In the genomic region with DNA sequence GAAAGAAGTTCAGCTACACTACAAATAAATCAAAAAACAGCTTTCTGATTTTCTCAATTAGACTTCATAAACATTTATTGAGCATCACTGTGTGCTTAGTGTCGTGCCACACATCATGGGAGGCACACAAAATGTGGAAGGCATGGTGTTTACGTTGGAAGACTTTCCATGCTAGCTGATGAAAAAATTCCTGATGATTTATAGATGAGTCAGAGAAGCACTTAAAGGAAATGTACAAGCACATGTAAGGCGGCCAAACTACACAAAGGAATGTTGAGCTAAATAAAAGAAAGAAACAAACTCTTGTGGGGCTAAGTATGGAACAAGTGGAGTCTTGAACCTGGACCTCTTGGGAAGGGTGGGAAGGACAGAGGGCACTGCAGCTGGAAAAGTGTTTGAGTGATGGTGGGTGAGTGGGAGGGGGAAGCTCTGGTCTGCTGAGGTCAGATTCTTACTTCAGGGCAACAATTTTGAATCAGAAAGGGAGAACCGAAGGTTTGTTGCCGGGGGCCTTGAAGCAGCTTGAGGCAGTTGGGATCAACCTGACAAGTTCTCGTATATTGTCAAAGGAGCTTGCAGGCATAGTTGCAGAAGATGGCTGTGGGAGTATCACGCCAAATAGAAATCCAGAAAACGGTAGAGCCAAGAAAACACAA, we compare ENCODE assay signal across 1 cellular context.
TF ChIP-seq lines count a peak whose summit lies in the region.

No MANE protein-coding gene starts in this region.

TF ChIP-seq in SK-N-SH, 30 proteins besides CTCF, POLR2A, EP300 and RAD21 (continued from another document):
- TF ChIP-seq CHD2 (IDR thresholded peaks at IDR 0.05; ENCODE audit: low read length, partially characterized antibody) (no peak), RXRA (IDR thresholded peaks at IDR 0.05; ENCODE audit: borderline replicate concordance, low read depth) (no peak)
- TF ChIP-seq, protein P1, sequence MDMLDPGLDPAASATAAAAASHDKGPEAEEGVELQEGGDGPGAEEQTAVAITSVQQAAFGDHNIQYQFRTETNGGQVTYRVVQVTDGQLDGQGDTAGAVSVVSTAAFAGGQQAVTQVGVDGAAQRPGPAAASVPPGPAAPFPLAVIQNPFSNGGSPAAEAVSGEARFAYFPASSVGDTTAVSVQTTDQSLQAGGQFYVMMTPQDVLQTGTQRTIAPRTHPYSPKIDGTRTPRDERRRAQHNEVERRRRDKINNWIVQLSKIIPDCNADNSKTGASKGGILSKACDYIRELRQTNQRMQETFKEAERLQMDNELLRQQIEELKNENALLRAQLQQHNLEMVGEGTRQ (IDR thresholded peaks at IDR 0.05; ENCODE audit: borderline replicate concordance, low read depth, low read length): no peak
